ENCODE assay signal across 23 cellular contexts in the genomic region with DNA sequence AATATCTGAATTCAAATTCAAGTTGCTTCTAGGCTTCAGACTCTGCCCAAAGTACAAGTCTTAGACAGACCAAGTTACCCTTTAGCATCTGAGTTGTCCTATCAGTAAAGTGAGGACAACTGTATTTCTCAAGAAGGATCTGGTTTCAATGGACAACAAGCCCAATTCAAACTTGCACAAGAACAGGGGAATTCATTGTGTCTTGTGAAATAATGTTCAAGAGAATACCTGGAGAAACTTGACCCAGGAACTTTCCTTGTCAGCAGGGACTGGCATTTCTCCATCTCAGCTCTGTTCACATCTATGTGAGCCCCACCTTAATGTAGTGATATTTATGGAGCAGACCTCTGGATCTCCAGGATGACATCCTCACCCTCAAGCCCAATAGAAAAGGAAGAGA.
A peak's percentile ranks its signal among the peaks of the same experiment; 100 is the strongest.
DNase-seq lines count a peak whose midpoint lies in the region; ATAC-seq, FAIRE-seq and TF ChIP-seq lines count a peak whose summit lies in the region.
"Had no signal": no experiment of that assay in that cellular context is flagged by ENCODE, and none has a peak within 500 bp of the region (broad histone marks: within the 10 kb centered on the region; RNA-seq: fewer than 3 reads in every experiment).

No MANE protein-coding gene starts in this region.

- H3K27ac ChIP-seq in VCaP (peak overlapping the region; percentile 95), gastroesophageal sphincter (no peak overlapping the region)
- H3K27ac ChIP-seq: A549; BLaER1 treated with 17β-estradiol and CSF1 and Interleukin-3, amounts not matched to agents 10 nM and 100 nM had no signal

- FAIRE-seq in H54 (lab: Jason Lieb, UNC): peak; percentile 45
- FAIRE-seq: A549, GM12891, GM18507 had no signal

- no peaks in the 10 kb centered on the region for H3K27me3 ChIP-seq in gastroesophageal sphincter
- H3K27me3 ChIP-seq: BE2C; BLaER1 treated with 17β-estradiol and CSF1 and Interleukin-3, amounts not matched to agents 10 nM and 100 nM had no signal

- H3K36me3 ChIP-seq in gastroesophageal sphincter: no peaks in the 10 kb centered on the region
- H3K36me3 ChIP-seq: BE2C; BLaER1 treated with 17β-estradiol and CSF1 and Interleukin-3, amounts not matched to agents 10 nM and 100 nM had no signal

- no peak for ATAC-seq in esophagus mucosa
- no peak for ATAC-seq in gastroesophageal sphincter
- ATAC-seq: A549, GM23338 had no signal

- H3K4me3 ChIP-seq in fibroblast of villous mesenchyme (ENCODE audit: low read depth, low read length) (no peak overlapping the region), gastroesophageal sphincter (no peak overlapping the region)
- H3K4me3 ChIP-seq: A549; BLaER1 treated with 17β-estradiol and CSF1 and Interleukin-3, amounts not matched to agents 10 nM and 100 nM; GM23338 had no signal

- no peaks in the 10 kb centered on the region for H3K4me1 ChIP-seq in gastroesophageal sphincter
- H3K4me1 ChIP-seq: A549; BLaER1 treated with 17β-estradiol and CSF1 and Interleukin-3, amounts not matched to agents 10 nM and 100 nM; Caco-2 had no signal

- no peak for TF ChIP-seq EP300 in gastroesophageal sphincter (IDR thresholded peaks at IDR 0.05)

- TF ChIP-seq POLR2A in H54 (IDR thresholded peaks at IDR 0.05; ENCODE audit: low read depth, low read length) (no peak), gastroesophageal sphincter (IDR thresholded peaks at IDR 0.05) (no peak)

- no peak for DNase-seq in H54 (ENCODE audit: insufficient read length, low spot score)
- peak; percentile 1 for DNase-seq in fibroblast of villous mesenchyme (ENCODE audit: low read depth)
- DNase-seq in renal cortical epithelial cell (ENCODE audit: low read depth): peak; percentile 24
- no peak for DNase-seq in GOT3 (lab: John Stamatoyannopoulos, UW)
- DNase-seq: 8988T; ACHN; AML-193; Caco-2; CD4-positive, alpha-beta memory T cell; DMS53; DMS79 treated with DMSO at 0.1 percent for 48 hours; GF-D8; H7; HCEC 1CT had no signal

- no peaks in the 10 kb centered on the region for H3K9me3 ChIP-seq in gastroesophageal sphincter
- H3K9me3 ChIP-seq: A549; BE2C; BLaER1 treated with 17β-estradiol and CSF1 and Interleukin-3, amounts not matched to agents 10 nM and 100 nM; Caco-2 had no signal

- no peak for TF ChIP-seq CTCF in VCaP (conservative IDR thresholded peaks at IDR 0.05)
- TF ChIP-seq CTCF in fibroblast of villous mesenchyme (IDR thresholded peaks at IDR 0.05; ENCODE audit: insufficient read depth, low read depth, low read length): no peak
- TF ChIP-seq CTCF in gastroesophageal sphincter (IDR thresholded peaks at IDR 0.05): no peak

Comparison
In these comparisons a context has a peak if more than half of its experiments do, and no peak if none do; other contexts are left out.
1. DNase-seq: peak in fibroblast of villous mesenchyme (single experiment) and renal cortical epithelial cell (single experiment); none in H54 (single experiment) and GOT3 (single experiment).